In the genomic region with DNA sequence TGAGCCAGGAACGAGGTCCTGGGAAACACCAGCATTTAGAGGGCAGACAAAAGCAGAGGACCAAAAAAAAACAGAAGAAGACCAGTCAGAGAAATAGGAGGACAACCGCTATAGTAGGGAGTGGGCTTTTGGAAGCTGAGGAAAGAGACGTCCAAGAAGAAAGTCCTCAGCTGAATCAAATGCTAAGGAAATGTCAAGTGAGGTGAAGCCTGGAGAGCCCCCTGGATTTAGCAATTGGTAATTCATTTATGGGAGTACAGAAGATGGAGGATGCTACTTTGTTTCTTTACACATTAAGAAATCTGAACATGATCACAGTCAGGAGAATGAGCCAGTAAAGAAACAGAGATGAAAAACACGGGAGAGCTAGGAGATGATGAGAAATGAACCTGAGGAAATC, we compare ENCODE assay signal across 19 cellular contexts. TPM values are rescaled to one million over a fixed set of nuclear protein-coding genes. Genes with fewer than 3 reads are reported as not detected.
DNase-seq lines count a peak whose midpoint lies in the region; ATAC-seq, FAIRE-seq and TF ChIP-seq lines count a peak whose summit lies in the region.
"Had no signal": no experiment of that assay in that cellular context is flagged by ENCODE, and none has a peak within 500 bp of the region (broad histone marks: within the 10 kb centered on the region; RNA-seq: fewer than 3 reads in every experiment).

No MANE protein-coding gene starts in this region.

- H3F3A ChIP-seq in DOHH2 (ENCODE audit: control insufficient read depth, insufficient read depth), result no peaks in the 10 kb centered on the region

- TF ChIP-seq POLR2A in GM12878 (IDR thresholded peaks at IDR 0.05; ENCODE audit: low read depth, low read length), result no peak

- TF ChIP-seq EP300 in GM12878 (IDR thresholded peaks at IDR 0.05; ENCODE audit: borderline replicate concordance in 1 of 2, control insufficient read depth in 1 of 2, low read depth in 2 of 2, low read length in 2 of 2), result no peak

- H3K9ac ChIP-seq in GM12878 (ENCODE audit: control insufficient read depth, insufficient read depth, low read length), result no peak overlapping the region

- peak; percentile 14 for TF ChIP-seq CTCF in DOHH2 (IDR thresholded peaks at IDR 0.05; ENCODE audit: low read depth, low read length, poor library complexity, severe bottlenecking)
- TF ChIP-seq CTCF in HFF-Myc (IDR thresholded peaks at IDR 0.05; ENCODE audit: low read depth, low read length, missing control alignments), result peak; percentile 8
- no peak; a peak in 1 of 6 replicates for TF ChIP-seq CTCF in GM12878 (IDR thresholded peaks at IDR 0.05 in 2 of 3, conservative IDR thresholded peaks at IDR 0.05 in 1 of 3; ENCODE audit: control insufficient read depth in 2 of 3, extremely low read depth in 1 of 3, insufficient read depth in 1 of 3, low read depth in 3 of 3, low read length in 3 of 3)
- peak; percentile 13 for TF ChIP-seq CTCF in neural crest cell (conservative IDR thresholded peaks at IDR 0.05)
- TF ChIP-seq CTCF in WERI-Rb-1 (IDR thresholded peaks at IDR 0.05; ENCODE audit: low read depth, low read length), result no peak

- H3K36me3 ChIP-seq in DOHH2 (ENCODE audit: control insufficient read depth, low read length) (no peaks in the 10 kb centered on the region), GM12878 (ENCODE audit: control insufficient read depth in 2 of 2, insufficient read depth in 2 of 2, low read length in 1 of 2) (no peaks in the 10 kb centered on the region), WERI-Rb-1 (no peaks in the 10 kb centered on the region; the same call in 1 of the 2 replicates)

- FAIRE-seq in GM12878 (lab: Jason Lieb, UNC), result no peak

- CTCF ChIA-PET in GM12878 (lab: Yijun Ruan, JAX), result interaction anchor here (1.1 to 2.9 kb wide), 8 partner anchors 12 to 278 kb away, joined by 3 to 17 read pairs (median 4); no protein-coding TSS in a partner anchor

- H3K27ac ChIP-seq in DOHH2 (ENCODE audit: low read depth, low read length), result no peak overlapping the region
- no peak overlapping the region for H3K27ac ChIP-seq in GM12878 (ENCODE audit: control insufficient read depth, insufficient read depth)
- H3K27ac ChIP-seq in WERI-Rb-1, result no peak overlapping the region
- H3K27ac ChIP-seq: SK-N-MC had no signal

- no peaks in the 10 kb centered on the region for H3K4me1 Mint-ChIP-seq in neural crest cell
- H3K4me1 Mint-ChIP-seq: B cell; CD8-positive, alpha-beta memory T cell; T-cell had no signal

- H3K27ac Mint-ChIP-seq in neural crest cell (ENCODE audit: unreplicated experiment), result peak overlapping the region; percentile 0
- H3K27ac Mint-ChIP-seq: B cell, T-cell had no signal

- H3K4me3 ChIP-seq in DOHH2 (ENCODE audit: low read length), result no peak overlapping the region
- H3K4me3 ChIP-seq in HFF-Myc (replicated peaks; ENCODE audit: low read depth, low read length), result no peak overlapping the region
- no peak overlapping the region for H3K4me3 ChIP-seq in GM12878
- no peak overlapping the region for H3K4me3 ChIP-seq in WERI-Rb-1 (ENCODE audit: low read depth, low read length)
- H3K4me3 ChIP-seq: SK-N-MC had no signal

- ATAC-seq in GM12878 (no peak), HG03354 (IDR thresholded peaks at IDR 0.05; ENCODE audit: poor library complexity, severe bottlenecking, unreplicated experiment) (no peak)
- ATAC-seq: PC-3, T-cell had no signal

- BruUV-seq in GM12878 (replicated peaks; lab: Mats Ljungman, UMichigan), result no TSS peak

- H3K4me1 ChIP-seq in DOHH2 (ENCODE audit: control insufficient read depth, low read length) (no peaks in the 10 kb centered on the region), GM12878 (ENCODE audit: control insufficient read depth, insufficient read depth, low read length) (no peaks in the 10 kb centered on the region)

- H3K9me3 ChIP-seq in DOHH2 (ENCODE audit: control insufficient read depth, insufficient read depth, low read length) (no peaks in the 10 kb centered on the region), GM12878 (replicated peaks; ENCODE audit: control insufficient read depth, insufficient read depth, low read length) (no peaks in the 10 kb centered on the region), WERI-Rb-1 (ENCODE audit: severe bottlenecking) (no peaks in the 10 kb centered on the region)

- RAD21 ChIA-PET in GM12878 (lab: Charles Lee; ENCODE audit: unreplicated experiment), result interaction anchor here (1.0 kb wide), 1 partner anchor 77 kb away, joined by 4 read pairs; no protein-coding TSS in a partner anchor

- intact Hi-C loops in GM12878 (cut with micrococcal nuclease; ENCODE audit: unreplicated experiment), result no loop called here

- no peaks in the 10 kb centered on the region for H3K9me3 Mint-ChIP-seq in neural crest cell
- H3K9me3 Mint-ChIP-seq: CD8-positive, alpha-beta memory T cell; T-cell had no signal

- H3K4me2 ChIP-seq in DOHH2 (ENCODE audit: low read length), result no peak overlapping the region
- H3K4me2 ChIP-seq in GM12878 (ENCODE audit: control insufficient read depth, insufficient read depth), result no peak overlapping the region

- DNase-seq in HFF-Myc (ENCODE audit: extremely low read depth, low read depth) (no peak), GM12878 (ENCODE audit: low read depth, low spot score) (no peak), neural crest cell (ENCODE audit: low read depth, low spot score) (no peak), WERI-Rb-1 (no peak), AG08396 (ENCODE audit: low spot score) (no peak)
- DNase-seq: CD8-positive, alpha-beta memory T cell; GOT3; Karpas-422; NCI-H1436 treated with DMSO at 0.1 percent for 48 hours; NCI-H2081 treated with DMSO at 0.1 percent for 48 hours; NCI-H2227 treated with DMSO at 0.1 percent for 48 hours; NCI-H526 treated with DMSO at 0.1 percent for 48 hours; NK-92 treated with Interleukin-12 subunit alpha and Interleukin-12 subunit beta, amount 100 ng/mL, for 24 hours; PC-3; T-cell had no signal

- WGBS in GM12878 (ENCODE audit: insufficient coverage, insufficient replicate concordance, low lambda C conversion rate, missing lambda C conversion rate), result 13% methylated on average over 4 of the region's 4 CpGs

- H3K9me2 ChIP-seq in DOHH2 (replicated peaks; ENCODE audit: control insufficient read depth, low read length), result no peaks in the 10 kb centered on the region

- SMC1A ChIA-PET in GM12878 (lab: Charles Lee; ENCODE audit: uncharacterized antibody, unreplicated experiment), result interaction anchor here (1.0 to 2.0 kb wide), 3 partner anchors 8 to 286 kb away, joined by 3 to 5 read pairs (median 3); no protein-coding TSS in a partner anchor

- H3K27me3 Mint-ChIP-seq in neural crest cell (ENCODE audit: low read depth), result no peaks in the 10 kb centered on the region

- in situ Hi-C loops in GM12878 (cut with MboI), result no loop called here

- H3K27me3 ChIP-seq in DOHH2 (ENCODE audit: control insufficient read depth, low read length) (no peaks in the 10 kb centered on the region), GM12878 (replicated peaks in 1 of 2; ENCODE audit: control insufficient read depth in 2 of 2, insufficient read depth in 2 of 2, low read length in 1 of 2) (peaks cover 0 to 7% of the 10 kb centered on the region in 2 experiments; a peak in 2 of 4 replicates), WERI-Rb-1 (ENCODE audit: insufficient read depth, low read depth, severe bottlenecking) (no peaks in the 10 kb centered on the region)

- no peak overlapping the region for H2AFZ ChIP-seq in GM12878 (ENCODE audit: control insufficient read depth, low read depth, low read length)

- no peaks in the 10 kb centered on the region for H3K36me3 Mint-ChIP-seq in neural crest cell (ENCODE audit: low read depth)

- peak; percentile 31; the same call in 1 of the 2 replicates for TF ChIP-seq RAD21 in GM12878 (IDR thresholded peaks at IDR 0.05; ENCODE audit: insufficient read depth, low read depth, low read length)

- H4K20me1 ChIP-seq in DOHH2 (ENCODE audit: control insufficient read depth, insufficient read depth, low read depth, low read length) (no peaks in the 10 kb centered on the region), GM12878 (ENCODE audit: control insufficient read depth, insufficient read depth) (no peaks in the 10 kb centered on the region)

- H3K4me3 Mint-ChIP-seq in neural crest cell, result no peak overlapping the region
- H3K4me3 Mint-ChIP-seq: B cell; CD8-positive, alpha-beta memory T cell; T-cell had no signal

- POLR2A ChIA-PET in GM12878 (lab: Charles Lee), result no interaction called here

- H3K79me2 ChIP-seq in DOHH2 (ENCODE audit: control insufficient read depth, low read length) (no peaks in the 10 kb centered on the region), GM12878 (ENCODE audit: control insufficient read depth, insufficient read depth, low read length) (no peaks in the 10 kb centered on the region)

RNA-seq across cellular contexts. Expression of gene LRP11, which starts 41.1 kb away (rescaled TPM):
- 0.10 TPM in 1 of 2 replicates, not detected in the other for total RNA-seq in GM12878 (2013; cell fraction: nucleolus; rRNA removed)
- under 0.01 TPM in 1 of 2 replicates, not detected in the other for total RNA-seq in GM12878 (2014; rRNA removed)
- not detected in 2 replicates for total RNA-seq in GM12878 (2014; rRNA removed; fragmentation: Illumina TruSeq; extraction: Trizol)
- 0.05 and 0.23 TPM in 2 replicates for total RNA-seq in GM12878 (2021)
- not detected for polyA plus RNA-seq in GM12878 (2011; ENCODE audit: low read depth)
- polyA plus RNA-seq in GM12878 (2011; rRNA removed), result not detected in 2 replicates
- not detected in 2 replicates for polyA plus RNA-seq in GM12878 (2011; cell fraction: cytosol; rRNA removed)
- not detected in 2 replicates for polyA plus RNA-seq in GM12878 (2011; cell fraction: nucleus; rRNA removed)
- polyA plus RNA-seq in GM12878 (2012), result 0.04 TPM in 2 replicates
- polyA plus RNA-seq in GM12878 (2014; fragmentation: Illumina TruSeq; extraction: Trizol), result 0.01 TPM in 1 of 2 replicates, not detected in the other
- under 1 TPM in 1 of 2 experiments, not detected in 1; 0.04 TPM for polyA plus RNA-seq in GM12878 (2014; fragmentation: Nextera tagmentation; extraction: Ambion mirVana)
- polyA plus RNA-seq in GM12878 (2014; rRNA removed), result not detected in 2 replicates
- not detected for polyA plus RNA-seq in GM12878 (2016; fragmentation: Nextera tagmentation; extraction: Ambion mirVana)
- polyA minus RNA-seq in GM12878 (2011; rRNA and poly(A)+ RNA removed), result not detected in 2 replicates
- 0.40 and 0.94 TPM in 2 replicates for polyA minus RNA-seq in GM12878 (2011; cell fraction: cytosol; rRNA and poly(A)+ RNA removed)
- polyA minus RNA-seq in GM12878 (2011; cell fraction: nucleus; rRNA and poly(A)+ RNA removed), result 0.12 TPM in 1 of 2 replicates, not detected in the other
- 29.0 and 29.8 TPM in 2 replicates for total RNA-seq in neural crest cell

Comparison
In these comparisons a context has a peak if more than half of its experiments do, and no peak if none do; other contexts are left out.
1. CTCF ChIP-seq: peak in DOHH2 (single experiment), HFF-Myc (single experiment) and neural crest cell (single experiment); none in GM12878 (0 of 3) and WERI-Rb-1 (single experiment).
2. RNA of gene LRP11, which starts 41.1 kb away (total RNA-seq): 29.0 to 29.8 TPM in neural crest cell; under 0.01 to 0.23 TPM in GM12878; every median in the first group is over 10 times any median in the second.